11 cellular contexts compared by ENCODE assay signal in the genomic region with DNA sequence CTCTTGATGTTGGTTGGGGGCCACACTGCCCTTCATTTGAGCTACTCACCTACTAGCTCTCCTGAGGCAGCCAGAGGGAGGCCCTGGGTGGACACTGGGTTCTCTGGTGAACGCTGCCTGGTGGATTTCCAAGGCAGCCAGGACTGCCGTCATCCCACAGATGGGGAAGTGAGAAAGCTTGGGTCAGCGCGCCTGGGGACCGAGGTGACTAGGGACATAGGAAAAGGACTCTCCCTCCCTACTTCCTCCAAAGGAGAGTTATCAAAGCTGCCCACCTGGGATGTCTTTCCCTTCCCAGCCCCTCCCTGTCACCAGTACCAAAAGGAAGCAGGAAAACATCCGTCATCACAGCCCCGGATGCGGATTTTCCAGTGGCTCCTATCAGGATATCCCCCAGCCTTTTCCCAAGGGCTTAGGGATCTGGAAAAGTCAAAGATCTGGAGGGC. TPM values are rescaled to one million over a fixed set of nuclear protein-coding genes. Genes with fewer than 3 reads are reported as not detected.
DNase-seq lines count a peak whose midpoint lies in the region; ATAC-seq, FAIRE-seq and TF ChIP-seq lines count a peak whose summit lies in the region.
"Had no signal": no experiment of that assay in that cellular context is flagged by ENCODE, and none has a peak within 500 bp of the region (broad histone marks: within the 10 kb centered on the region; RNA-seq: fewer than 3 reads in every experiment).

No MANE protein-coding gene starts in this region.

- H2AFZ ChIP-seq in HCT116 (ENCODE audit: low read depth, low read length, poor library complexity, severe bottlenecking), result no peak overlapping the region
- no peak overlapping the region for H2AFZ ChIP-seq in H1 (ENCODE audit: low read length)

- no peak overlapping the region for H2BK120ac ChIP-seq in H1 (replicated peaks; ENCODE audit: low read depth, low read length)

- no peak overlapping the region for H3K14ac ChIP-seq in H1 (ENCODE audit: insufficient read length)

- H2BK20ac ChIP-seq in H1 (ENCODE audit: low read length), result no peak overlapping the region

- no peak for TF ChIP-seq EP300 in H1 (IDR thresholded peaks at IDR 0.05; ENCODE audit: borderline replicate concordance in 1 of 2, low read depth in 2 of 2, low read length in 2 of 2)

- H3K23me2 ChIP-seq in H1 (ENCODE audit: low read depth, low read length), result peaks cover 5% of the 10 kb centered on the region; the same call in 1 of the 2 replicates

- CTCF ChIA-PET in HCT116 (lab: Charles Lee) (interaction anchor here (1.1 to 1.7 kb wide), 2 partner anchors 15 to 77 kb away, joined by 4 to 6 read pairs; partner anchors contain the start of gene ANKRD39), H1 (lab: Charles Lee; ENCODE audit: partially characterized antibody) (interaction anchor here (0.6 to 8.1 kb wide), 15 partner anchors 9 to 239 kb away, joined by 3 to 48 read pairs (median 6); partner anchors contain the start of gene ANKRD39)

- H3K4me2 ChIP-seq in HCT116 (ENCODE audit: low read length), result peak overlapping the region; percentile 2; the same call in 1 of the 2 replicates
- H3K4me2 ChIP-seq in H1 (ENCODE audit: insufficient read depth in 1 of 2, low read depth in 2 of 2, low read length in 2 of 2), result no peak overlapping the region

- H3K4ac ChIP-seq in H1 (replicated peaks; ENCODE audit: insufficient read length, low read depth, low read length), result no peak overlapping the region

- peaks cover 1% of the 10 kb centered on the region; the same call in 1 of the 2 replicates for H3K79me2 ChIP-seq in HCT116 (ENCODE audit: insufficient read depth, low read length)
- peaks cover 0 to 4% of the 10 kb centered on the region in 2 experiments; a peak in 1 of 4 replicates for H3K79me2 ChIP-seq in H1 (ENCODE audit: control insufficient read depth in 1 of 2, insufficient read depth in 2 of 2, low read length in 2 of 2)

- no TSS peak for BruUV-seq in HCT116 (replicated peaks; lab: Mats Ljungman, UMichigan)

- no peaks in the 10 kb centered on the region for H3K9me3 ChIP-seq in HCT116 (ENCODE audit: control insufficient read depth in 1 of 2, insufficient read depth in 1 of 2, low read depth in 1 of 2, low read length in 2 of 2)
- no peaks in the 10 kb centered on the region for H3K9me3 ChIP-seq in H1 (ENCODE audit: insufficient read depth in 2 of 2, low read depth in 1 of 2, low read length in 1 of 2)
- no peaks in the 10 kb centered on the region for H3K9me3 ChIP-seq in prostate gland

- no peaks in the 10 kb centered on the region for H3K36me3 ChIP-seq in HCT116 (ENCODE audit: control insufficient read depth in 1 of 2, insufficient read depth in 2 of 2, low read length in 2 of 2)
- H3K36me3 ChIP-seq in H1 (ENCODE audit: control insufficient read depth in 2 of 4, insufficient read depth in 4 of 4, low read length in 3 of 4), result no peaks in the 10 kb centered on the region
- H3K36me3 ChIP-seq in prostate gland, result no peaks in the 10 kb centered on the region

- H3K27ac ChIP-seq in HCT116 (ENCODE audit: low read depth, low read length), result no peak overlapping the region
- H3K27ac ChIP-seq in H1 (ENCODE audit: low read depth, low read length), result no peak overlapping the region
- H3K27ac ChIP-seq in prostate gland, result peak overlapping the region; percentile 46 to 53

- H2BK5ac ChIP-seq in H1 (ENCODE audit: low read depth, low read length), result no peak overlapping the region

- H3K27me3 ChIP-seq in HCT116 (ENCODE audit: insufficient read depth, low read length), result no peaks in the 10 kb centered on the region
- H3K27me3 ChIP-seq in H1 (replicated peaks in 1 of 4; ENCODE audit: control insufficient read depth in 3 of 4, extremely low read depth in 1 of 4, insufficient read depth in 3 of 4, low read length in 3 of 4), result peaks cover 0 to 3% (median 0%) of the 10 kb centered on the region in 4 experiments; a peak in 2 of 7 replicates
- no peaks in the 10 kb centered on the region for H3K27me3 ChIP-seq in prostate gland (replicated peaks; ENCODE audit: insufficient read depth)

- TF ChIP-seq CTCF in HCT116 (IDR thresholded peaks at IDR 0.05 in 2 of 3, conservative IDR thresholded peaks at IDR 0.05 in 1 of 3; ENCODE audit: borderline replicate concordance in 1 of 3, insufficient read depth in 1 of 3, low read depth in 2 of 3, low read length in 2 of 3), result no peak
- TF ChIP-seq CTCF in H1 (IDR thresholded peaks at IDR 0.05; ENCODE audit: control extremely low read depth in 1 of 3, insufficient read depth in 1 of 3, low read depth in 1 of 3, low read length in 3 of 3), result no peak
- no peak for TF ChIP-seq CTCF in prostate gland (IDR thresholded peaks at IDR 0.05)

- no peak for DNase-seq in HCT116 (ENCODE audit: low read depth, low spot score)
- no peak for DNase-seq in H1 (ENCODE audit: low read depth in 1 of 2, low spot score in 2 of 2)
- no peak for DNase-seq in prostate gland (ENCODE audit: low spot score)
- DNase-seq in dedifferentiated amniotic fluid mesenchymal stem cell (ENCODE audit: extremely low spot score), result no peak
- no peak for DNase-seq in HTR-8/SVneo (ENCODE audit: insufficient read length, low spot score)
- DNase-seq: COR-L47; GOT3; stimulated activated CD4-positive, alpha-beta T cell treated with anti-CD3 and anti-CD28 coated beads, Interleukin-12 subunit alpha, Interleukin-12 subunit beta, amount 100 ng/mL, for 4 hours had no signal

- ATAC-seq in HCT116, result no peak
- no peak for ATAC-seq in HG03135 (IDR thresholded peaks at IDR 0.05; ENCODE audit: unreplicated experiment)

- H3K18ac ChIP-seq in H1 (ENCODE audit: extremely low read depth, low read length), result no peak overlapping the region; the same call in 1 of the 2 replicates

- no peak overlapping the region for H4K5ac ChIP-seq in H1 (ENCODE audit: insufficient read length, low read depth, low read length)

- H3K4me1 ChIP-seq in HCT116 (ENCODE audit: control insufficient read depth in 1 of 2, insufficient read depth in 2 of 2, low read length in 2 of 2) (peaks cover 24 to 47% of the 10 kb centered on the region in 2 experiments), H1 (replicated peaks in 1 of 4; ENCODE audit: control insufficient read depth in 3 of 4, insufficient read depth in 4 of 4, low read length in 3 of 4) (peaks cover 11 to 42% (median 28%) of the 10 kb centered on the region in 4 experiments), prostate gland (replicated peaks) (no peaks in the 10 kb centered on the region)

- no peak overlapping the region for H2AK5ac ChIP-seq in H1 (ENCODE audit: low read depth, low read length)

- no peaks in the 10 kb centered on the region for H3K9me2 ChIP-seq in HCT116 (ENCODE audit: insufficient read depth)

- H3K23ac ChIP-seq in H1 (ENCODE audit: insufficient read length), result no peak overlapping the region

- FAIRE-seq in H1 (lab: Jason Lieb, UNC), result no peak
- FAIRE-seq in HTR-8/SVneo (lab: Jason Lieb, UNC), result no peak
- FAIRE-seq: endothelial cell of umbilical vein, urothelium cell line had no signal

- POLR2A ChIA-PET in HCT116 (lab: Charles Lee) (no interaction called here), H1 (lab: Charles Lee; ENCODE audit: partially characterized antibody) (interaction anchor here (0.9 to 4.7 kb wide), 14 partner anchors 9 to 73 kb away, joined by 3 to 25 read pairs (median 5); partner anchors contain the start of genes ANKRD23 and ANKRD39)

- WGBS in H1 (ENCODE audit: extremely low coverage in 1 of 2, insufficient coverage in 1 of 2, insufficient read length in 1 of 2, insufficient replicate concordance in 2 of 2, low coverage in 1 of 2, low lambda C conversion rate in 2 of 2, missing lambda C conversion rate in 1 of 2), 2 experiments, result 91% methylated on average over 8 of the region's 8 CpGs; no CpG with 5 or more reads in 1 of the 2 experiments
- WGBS in prostate gland, result 57% methylated on average over 8 of the region's 8 CpGs

- no peak overlapping the region for H4K91ac ChIP-seq in H1 (replicated peaks; ENCODE audit: insufficient read length, low read length)

- peak overlapping the region; percentile 82; the same call in 1 of the 2 replicates for H2BK15ac ChIP-seq in H1 (ENCODE audit: low read length)

- H2BK12ac ChIP-seq in H1 (ENCODE audit: low read depth, low read length), result peak overlapping the region; percentile 87; the same call in 1 of the 2 replicates

- no peaks in the 10 kb centered on the region for H3K79me1 ChIP-seq in H1 (ENCODE audit: low read depth, low read length)

- H3K9ac ChIP-seq in HCT116 (ENCODE audit: low read length) (no peak overlapping the region), H1 (replicated peaks in 1 of 4; ENCODE audit: extremely low read depth in 1 of 4, low read depth in 3 of 4, low read length in 3 of 4) (no peak overlapping the region)

- H3K56ac ChIP-seq in H1 (replicated peaks; ENCODE audit: insufficient read length, low read depth, low read length), result no peak overlapping the region

- no peak for TF ChIP-seq POLR2A in HCT116 (IDR thresholded peaks at IDR 0.05; ENCODE audit: borderline replicate concordance, extremely low read depth, insufficient read depth, insufficient read length)
- no peak for TF ChIP-seq POLR2A in H1 (IDR thresholded peaks at IDR 0.05; ENCODE audit: control extremely low read depth in 1 of 2, low read depth in 2 of 2, low read length in 2 of 2)
- TF ChIP-seq POLR2A in prostate gland (IDR thresholded peaks at IDR 0.05), result no peak

- TF ChIP-seq RAD21 in HCT116 (IDR thresholded peaks at IDR 0.05; ENCODE audit: low read depth) (no peak), H1 (IDR thresholded peaks at IDR 0.05 in 1 of 2, conservative IDR thresholded peaks at IDR 0.05 in 1 of 2; ENCODE audit: low read depth in 2 of 2, low read length in 2 of 2) (no peak)

- RAD21 ChIA-PET in HCT116 (lab: Charles Lee; ENCODE audit: low non-redundant PET in 1 of 2, low total read pairs in 2 of 2, uncharacterized antibody in 2 of 2, unreplicated experiment in 2 of 2), result no interaction called here

- H3K4me3 ChIP-seq in HCT116 (replicated peaks in 1 of 2; ENCODE audit: low read depth in 1 of 2, low read length in 2 of 2), result no peak overlapping the region
- H3K4me3 ChIP-seq in H1 (ENCODE audit: extremely low read depth in 1 of 4, insufficient read depth in 2 of 4, low read depth in 3 of 4, low read length in 4 of 4), result no peak overlapping the region
- H3K4me3 ChIP-seq in prostate gland, result no peak overlapping the region

- no peak overlapping the region for H4K8ac ChIP-seq in H1 (ENCODE audit: extremely low read depth, insufficient read depth, low read length)

- H4K20me1 ChIP-seq in HCT116 (ENCODE audit: insufficient read depth) (no peaks in the 10 kb centered on the region), H1 (replicated peaks in 1 of 2; ENCODE audit: control insufficient read depth in 1 of 2, insufficient read depth in 2 of 2, low read length in 2 of 2) (no peaks in the 10 kb centered on the region)

- intact Hi-C loops in HCT116 (cut with micrococcal nuclease) (no loop called here), prostate gland (cut with DNase I) (no loop called here)

RNA-seq across cellular contexts. Expression of gene SEMA4C, which starts 3.8 kb away (rescaled TPM):
- total RNA-seq in HCT116 (2021; ENCODE audit: unreplicated experiment) (25.4 TPM), prostate gland (10 to 100 TPM; 35.8 to 45.9 TPM)
- polyA plus RNA-seq in HCT116 (2012), result 24.7 and 27.8 TPM in 2 replicates
- 67.3 and 74.3 TPM in 2 replicates for total RNA-seq in H1 (2021; fragmentation: NEBNext Ultra II Directional; extraction: Animal tissue kit (Norgen Biotek cat#: 25700))
- 47.5 and 71.4 TPM in 2 replicates for polyA plus RNA-seq in H1 (2011; rRNA removed)
- polyA plus RNA-seq in H1 (2011; cell fraction: cytosol; rRNA removed), result 58.9 TPM
- 141 TPM for polyA plus RNA-seq in H1 (2011; cell fraction: nucleus; rRNA removed)
- 45.7 to 74.3 TPM (median 68.2 TPM) in 4 replicates for polyA plus RNA-seq in H1 (2012, experiment 1 of 2)
- polyA plus RNA-seq in H1 (2012, experiment 2 of 2), result 49.5 TPM
- polyA plus RNA-seq in H1 (2013, experiment 1 of 2), result 61.0 TPM
- polyA plus RNA-seq in H1 (2013, experiment 2 of 2), result 59.0 TPM
- polyA minus RNA-seq in H1 (2011; rRNA and poly(A)+ RNA removed), result 86.3 and 87.9 TPM in 2 replicates
- 47.3 TPM for polyA minus RNA-seq in H1 (2011; cell fraction: cytosol; rRNA and poly(A)+ RNA removed)
- polyA minus RNA-seq in H1 (2011; cell fraction: nucleus; rRNA and poly(A)+ RNA removed), result 43.7 TPM

RNA-seq across cellular contexts. Expression of gene ANKRD39, which starts 15.9 kb away (rescaled TPM):
- total RNA-seq in HCT116 (2021; ENCODE audit: unreplicated experiment) (24.2 TPM), prostate gland (10 to 100 TPM; 21.2 to 38.7 TPM)
- 29.8 and 31.9 TPM in 2 replicates for polyA plus RNA-seq in HCT116 (2012)
- total RNA-seq in H1 (2021; fragmentation: NEBNext Ultra II Directional; extraction: Animal tissue kit (Norgen Biotek cat#: 25700)), result 18.5 and 19.7 TPM in 2 replicates
- polyA plus RNA-seq in H1 (2011; rRNA removed), result 21.3 and 22.9 TPM in 2 replicates
- 18.1 TPM for polyA plus RNA-seq in H1 (2011; cell fraction: cytosol; rRNA removed)
- polyA plus RNA-seq in H1 (2011; cell fraction: nucleus; rRNA removed), result 36.1 TPM
- polyA plus RNA-seq in H1 (2012, experiment 1 of 2), result 15.8 to 18.8 TPM (median 16.9 TPM) in 4 replicates
- polyA plus RNA-seq in H1 (2012, experiment 2 of 2), result 21.7 TPM
- 18.2 TPM for polyA plus RNA-seq in H1 (2013, experiment 1 of 2)
- polyA plus RNA-seq in H1 (2013, experiment 2 of 2), result 18.1 TPM
- 6.8 and 7.2 TPM in 2 replicates for polyA minus RNA-seq in H1 (2011; rRNA and poly(A)+ RNA removed)
- polyA minus RNA-seq in H1 (2011; cell fraction: cytosol; rRNA and poly(A)+ RNA removed), result 5.2 TPM
- polyA minus RNA-seq in H1 (2011; cell fraction: nucleus; rRNA and poly(A)+ RNA removed), result 10.3 TPM

RNA-seq across cellular contexts. Expression of gene ANKRD23, which starts 29.9 kb away (rescaled TPM):
- total RNA-seq in HCT116 (2021; ENCODE audit: unreplicated experiment) (1.4 TPM), prostate gland (10 to 100 TPM; 11.4 to 15.2 TPM)
- 1.2 and 1.5 TPM in 2 replicates for polyA plus RNA-seq in HCT116 (2012)
- total RNA-seq in H1 (2021; fragmentation: NEBNext Ultra II Directional; extraction: Animal tissue kit (Norgen Biotek cat#: 25700)), result 2.9 and 3.5 TPM in 2 replicates
- 3.4 and 4.8 TPM in 2 replicates for polyA plus RNA-seq in H1 (2011; rRNA removed)
- polyA plus RNA-seq in H1 (2011; cell fraction: cytosol; rRNA removed), result 3.9 TPM
- polyA plus RNA-seq in H1 (2011; cell fraction: nucleus; rRNA removed), result 29.4 TPM
- polyA plus RNA-seq in H1 (2012, experiment 1 of 2), result 2.3 to 5.8 TPM (median 3.8 TPM) in 4 replicates
- 2.0 TPM for polyA plus RNA-seq in H1 (2012, experiment 2 of 2)
- 2.5 TPM for polyA plus RNA-seq in H1 (2013, experiment 1 of 2)
- polyA plus RNA-seq in H1 (2013, experiment 2 of 2), result 2.4 TPM
- polyA minus RNA-seq in H1 (2011; rRNA and poly(A)+ RNA removed), result 2.6 and 3.1 TPM in 2 replicates
- 2.9 TPM for polyA minus RNA-seq in H1 (2011; cell fraction: cytosol; rRNA and poly(A)+ RNA removed)
- 3.9 TPM for polyA minus RNA-seq in H1 (2011; cell fraction: nucleus; rRNA and poly(A)+ RNA removed)

RNA-seq across cellular contexts. Expression of gene CNNM3, which starts 57.6 kb away (rescaled TPM):
- total RNA-seq in HCT116 (2021; ENCODE audit: unreplicated experiment) (31.1 TPM), prostate gland (10 to 100 TPM; 29.7 to 29.8 TPM)
- 14.5 and 19.4 TPM in 2 replicates for polyA plus RNA-seq in HCT116 (2012)
- total RNA-seq in H1 (2021; fragmentation: NEBNext Ultra II Directional; extraction: Animal tissue kit (Norgen Biotek cat#: 25700)), result 29.2 and 29.9 TPM in 2 replicates
- 29.1 and 39.0 TPM in 2 replicates for polyA plus RNA-seq in H1 (2011; rRNA removed)
- polyA plus RNA-seq in H1 (2011; cell fraction: cytosol; rRNA removed), result 19.0 TPM
- 60.7 TPM for polyA plus RNA-seq in H1 (2011; cell fraction: nucleus; rRNA removed)
- polyA plus RNA-seq in H1 (2012, experiment 1 of 2), result 16.3 to 26.5 TPM (median 21.7 TPM) in 4 replicates
- 16.7 TPM for polyA plus RNA-seq in H1 (2012, experiment 2 of 2)
- polyA plus RNA-seq in H1 (2013, experiment 1 of 2), result 30.0 TPM
- 28.7 TPM for polyA plus RNA-seq in H1 (2013, experiment 2 of 2)
- polyA minus RNA-seq in H1 (2011; rRNA and poly(A)+ RNA removed), result 39.0 and 41.6 TPM in 2 replicates
- 27.4 TPM for polyA minus RNA-seq in H1 (2011; cell fraction: cytosol; rRNA and poly(A)+ RNA removed)
- polyA minus RNA-seq in H1 (2011; cell fraction: nucleus; rRNA and poly(A)+ RNA removed), result 42.5 TPM

Comparison
In these comparisons a context has a peak if more than half of its experiments do, and no peak if none do; other contexts are left out.
1. H3K27ac ChIP-seq: peak in prostate gland (2 of 2); none in HCT116 (single experiment) and H1 (single experiment).